Comparison of ENCODE assay signal across 2 cellular contexts in genomic region chr17:42068979-42069378, GRCh38.
A peak's percentile ranks its signal among the peaks of the same experiment; 100 is the strongest.
TF ChIP-seq lines count a peak whose summit lies in the region.

No MANE protein-coding gene starts in this region.

TF ChIP-seq in HEK293, 187 proteins besides CTCF, POLR2A, EP300 and RAD21:
- TF ChIP-seq KLF9 (tag by site-specific recombination; IDR thresholded peaks at IDR 0.05; ENCODE audit: low read depth) (no peak), SP2 (tag by site-specific recombination; IDR thresholded peaks at IDR 0.05) (peak; percentile 13; the same call in 1 of the 2 replicates), ZNF791 (tag by site-specific recombination; IDR thresholded peaks at IDR 0.05) (no peak), ZNF335 (tag by site-specific recombination; conservative IDR thresholded peaks at IDR 0.05) (no peak), ZNF561 (tag by site-specific recombination; IDR thresholded peaks at IDR 0.05; ENCODE audit: borderline replicate concordance) (no peak), GLIS1 (tag by site-specific recombination; IDR thresholded peaks at IDR 0.05) (peak; percentile 54), SP7 (tag by site-specific recombination; IDR thresholded peaks at IDR 0.05) (no peak), ZNF488 (tag by site-specific recombination; IDR thresholded peaks at IDR 0.05) (no peak)

TF ChIP-seq in K562, 482 proteins besides CTCF, POLR2A, EP300 and RAD21:
- TF ChIP-seq MAZ (CRISPR knock-in tag; conservative IDR thresholded peaks at IDR 0.05 in 1 of 2, IDR thresholded peaks at IDR 0.05 in 1 of 2) (no peak), BRD4 (IDR thresholded peaks at IDR 0.05) (no peak), ZKSCAN1 (IDR thresholded peaks at IDR 0.05; ENCODE audit: low read depth, low read length) (no peak), ARHGAP35 (IDR thresholded peaks at IDR 0.05; ENCODE audit: partially characterized antibody) (no peak), KDM5B (IDR thresholded peaks at IDR 0.05; ENCODE audit: insufficient replicate concordance, low read depth, low read length) (no peak), HMGXB4 (CRISPR knock-in tag; IDR thresholded peaks at IDR 0.05) (no peak), EWSR1 (IDR thresholded peaks at IDR 0.05; ENCODE audit: borderline replicate concordance, low read depth, partially characterized antibody) (no peak), GTF2F1 (IDR thresholded peaks at IDR 0.05; ENCODE audit: low read depth, low read length) (no peak), NR3C1 (CRISPR knock-in tag; IDR thresholded peaks at IDR 0.05) (no peak), BRCA1 (IDR thresholded peaks at IDR 0.05) (no peak), BRCA1 (CRISPR knock-in tag; IDR thresholded peaks at IDR 0.05) (no peak), E2F1 (CRISPR knock-in tag; IDR thresholded peaks at IDR 0.05) (no peak), TRIM28 (IDR thresholded peaks at IDR 0.05) (no peak)
TF ChIP-seq in K562: peak in this region for 0.
